8 cellular contexts compared by ENCODE assay signal in genomic region chrX:38175140-38175539, GRCh38. TPM values are rescaled to one million over a fixed set of nuclear protein-coding genes. Genes with fewer than 3 reads are reported as not detected.
DNase-seq lines count a peak whose midpoint lies in the region; ATAC-seq and TF ChIP-seq lines count a peak whose summit lies in the region.

No MANE protein-coding gene starts in this region.

- H3K9ac ChIP-seq in smooth muscle cell (ENCODE audit: low read depth) = no peak overlapping the region

- no peaks in the 10 kb centered on the region for H3F3A ChIP-seq in smooth muscle cell (ENCODE audit: low read depth)

- H3K27ac ChIP-seq in smooth muscle cell (ENCODE audit: low read depth) = no peak overlapping the region

- POLR2A ChIA-PET in HEK293T (lab: Yijun Ruan, JAX) = no interaction called here

- ATAC-seq in esophagus mucosa (peak; percentile 85), HG03520 (IDR thresholded peaks at IDR 0.05; ENCODE audit: unreplicated experiment) (no peak), HG03354 (IDR thresholded peaks at IDR 0.05; ENCODE audit: poor library complexity, severe bottlenecking, unreplicated experiment) (no peak)

- peak; percentile 15 for DNase-seq in Caki2 (ENCODE audit: low read depth)
- peak; percentile 76 for DNase-seq in HEK293T (ENCODE audit: extremely low spot score)
- peak; percentile 72 for DNase-seq in NCI-H82 (lab: John Stamatoyannopoulos, UW)
- no peak for DNase-seq in smooth muscle cell (lab: John Stamatoyannopoulos, UW; ENCODE audit: unreplicated experiment)
- DNase-seq in activated CD4-positive, alpha-beta T cell treated with anti-CD3 and anti-CD28 coated beads, Interleukin-2, amount 50 U/mL, for 4 hours = no peak

- in situ Hi-C loops in Caki2 (cut with HindIII; ENCODE audit: low pct_unique_long_range_greater_than_20kb, low sequenced_read_pairs) = no loop called here

- H4K20me1 ChIP-seq in smooth muscle cell (ENCODE audit: low read depth) = no peaks in the 10 kb centered on the region

- no peak overlapping the region for H3K4me3 ChIP-seq in smooth muscle cell

- no peaks in the 10 kb centered on the region for H3K4me1 ChIP-seq in smooth muscle cell (ENCODE audit: low read depth)

- H3K9me3 ChIP-seq in smooth muscle cell (replicated peaks; ENCODE audit: low read depth) = no peaks in the 10 kb centered on the region

- TF ChIP-seq CTCF in smooth muscle cell (IDR thresholded peaks at IDR 0.05; ENCODE audit: borderline replicate concordance, insufficient read depth, poor library complexity, severe bottlenecking) = peak; percentile 52

- CTCF ChIA-PET in HEK293T (lab: Yijun Ruan, JAX) = interaction anchor here (0.7 to 0.9 kb wide), 5 partner anchors 75 to 429 kb away, joined by 3 to 5 read pairs (median 4); no protein-coding TSS in a partner anchor

- 28% methylated on average over 3 of the region's 3 CpGs for WGBS in smooth muscle cell (ENCODE audit: low lambda C conversion rate)

- no peak overlapping the region for H3K4me2 ChIP-seq in smooth muscle cell

- H2AFZ ChIP-seq in smooth muscle cell (ENCODE audit: low read depth) = no peak overlapping the region

- no peaks in the 10 kb centered on the region for H3K27me3 ChIP-seq in smooth muscle cell (ENCODE audit: low read depth)

- H3K79me2 ChIP-seq in smooth muscle cell (ENCODE audit: low read depth) = no peaks in the 10 kb centered on the region

- H3K36me3 ChIP-seq in smooth muscle cell (ENCODE audit: low read depth) = no peaks in the 10 kb centered on the region

TF ChIP-seq in HEK293T, 16 proteins besides CTCF, POLR2A, EP300 and RAD21:
- TF ChIP-seq PKNOX1 (IDR thresholded peaks at IDR 0.05) = peak; percentile 10; the same call in 1 of the 2 replicates
- no peak for TF ChIP-seq ELF4 (IDR thresholded peaks at IDR 0.05)
- no peak for TF ChIP-seq FOXA1 (IDR thresholded peaks at IDR 0.05)
- no peak for TF ChIP-seq HDGF (IDR thresholded peaks at IDR 0.05; ENCODE audit: borderline replicate concordance)
- no peak for TF ChIP-seq ARNT (IDR thresholded peaks at IDR 0.05)
- no peak for TF ChIP-seq SUZ12 (IDR thresholded peaks at IDR 0.05)

RNA-seq across cellular contexts. Expression of gene SRPX, which starts 45.5 kb away (rescaled TPM):
- 7.1 and 22.4 TPM in 2 replicates for total RNA-seq in Caki2 (2014; rRNA removed; shearing (Covaris generic); ENCODE audit: low replicate concordance)
- total RNA-seq in esophagus mucosa = 6.8 TPM
- total RNA-seq in smooth muscle cell = 35.0 and 46.1 TPM in 2 replicates
- 49.3 and 64.9 TPM in 2 replicates for polyA plus RNA-seq in smooth muscle cell

Comparison
In these comparisons a context has a peak if more than half of its experiments do, and no peak if none do; other contexts are left out.
1. DNase-seq: peak in Caki2 (single experiment), HEK293T (single experiment) and NCI-H82 (single experiment); none in smooth muscle cell (single experiment) and activated CD4-positive, alpha-beta T cell treated with anti-CD3 and anti-CD28 coated beads, Interleukin-2, amount 50 U/mL, for 4 hours (0 of 2).